ENCODE assay signal across 23 cellular contexts in the genomic region with DNA sequence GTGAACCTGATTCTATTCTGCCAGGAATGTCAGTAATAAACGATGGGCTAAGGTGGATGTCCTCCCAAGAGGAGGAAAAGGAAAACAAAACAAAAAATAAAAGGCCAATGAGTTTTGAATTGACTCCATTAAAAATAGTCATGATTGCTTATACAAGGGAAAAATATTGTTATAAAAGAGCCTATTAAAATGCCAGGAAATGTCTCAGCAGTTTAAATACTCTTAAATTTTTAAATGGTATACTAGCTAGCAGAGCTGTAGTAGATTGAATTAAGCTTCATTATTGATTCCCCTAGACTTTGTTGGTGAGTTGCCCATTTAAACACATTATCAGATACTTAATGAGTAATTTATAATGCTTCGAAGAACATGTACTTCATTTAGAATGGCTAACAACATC.
"Had no signal": no experiment of that assay in that cellular context is flagged by ENCODE, and none has a peak within 500 bp of the region (broad histone marks: within the 10 kb centered on the region; RNA-seq: fewer than 3 reads in every experiment).

No MANE protein-coding gene starts in this region.

- H3K4me1 ChIP-seq: SJSA1 had no signal

- H3K9ac ChIP-seq: KMS-11, SK-N-SH had no signal

- DNase-seq: IMR-90, Kasumi-1, NCI-H1092 treated with DMSO at 0.1 percent for 48 hours, NCI-H1436, NCI-H187, NCI-H2029, NCI-H2081 treated with DMSO at 0.1 percent for 48 hours, NCI-H2171, NCI-H226, NCI-H446 treated with DMSO at 0.1 percent for 48 hours, NCI-H510A treated with DMSO at 0.1 percent for 48 hours, NCI-H526, NCI-H748 treated with DMSO at 0.1 percent for 48 hours, OCI-M1, Right ventricle myocardium superior, RPMI8226, SIG-M5, SK-N-SH, T-helper 1 cell, T-helper 17 cell had no signal

- H3K36me3 ChIP-seq: SJSA1 had no signal

- H3K27ac ChIP-seq: KMS-11, SJSA1 had no signal

- H3K9me3 ChIP-seq: SJSA1, SK-N-SH had no signal

- H3K4me3 ChIP-seq: SJSA1 had no signal

- H3K27me3 ChIP-seq: SJSA1 had no signal

- H3K4me2 ChIP-seq: SK-N-SH had no signal

- H3K9me2 ChIP-seq: SK-N-SH had no signal

- ATAC-seq: HepG2, T-helper 17 cell had no signal
